Comparison of ENCODE assay signal across 9 cellular contexts in the genomic region with DNA sequence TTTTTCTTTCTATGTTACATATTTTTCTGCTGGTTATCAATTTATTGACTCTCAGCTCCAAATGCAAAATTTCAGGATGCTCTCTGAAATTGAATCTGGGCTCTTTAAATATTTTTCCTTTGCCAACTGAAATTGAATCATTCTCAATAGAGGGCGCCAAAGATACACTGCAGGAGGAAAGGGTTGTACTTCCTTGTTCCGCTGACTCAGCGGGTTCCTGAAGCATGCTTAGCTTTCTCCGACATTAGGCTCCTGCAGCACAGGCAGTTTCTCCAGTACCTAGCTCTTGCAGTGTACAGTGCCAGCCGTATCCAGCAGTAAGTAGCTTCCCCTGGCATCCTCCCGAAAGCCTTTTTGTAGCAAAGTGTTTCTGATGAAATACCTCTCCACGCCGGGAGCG. TPM values are rescaled to one million over a fixed set of nuclear protein-coding genes. Genes with fewer than 3 reads are reported as not detected.
A peak's percentile ranks its signal among the peaks of the same experiment; 100 is the strongest.
DNase-seq lines count a peak whose midpoint lies in the region; ATAC-seq and TF ChIP-seq lines count a peak whose summit lies in the region.
"Had no signal": no experiment of that assay in that cellular context is flagged by ENCODE, and none has a peak within 500 bp of the region (broad histone marks: within the 10 kb centered on the region; RNA-seq: fewer than 3 reads in every experiment).

No MANE protein-coding gene starts in this region.

- no peaks in the 10 kb centered on the region for H3K4me1 Mint-ChIP-seq in type B pancreatic cell (ENCODE audit: unreplicated experiment)

- H3K27ac Mint-ChIP-seq in type B pancreatic cell = no peak overlapping the region

- ATAC-seq in HG02678 (IDR thresholded peaks at IDR 0.05; ENCODE audit: unreplicated experiment) = no peak

- H3K4me3 ChIP-seq in iPS DF 6.9 (ENCODE audit: low read length) = no peak overlapping the region

- H3K9me3 ChIP-seq in iPS DF 6.9 (ENCODE audit: control insufficient read depth, insufficient read depth, low read length) = no peaks in the 10 kb centered on the region

- no peaks in the 10 kb centered on the region for H3K27me3 Mint-ChIP-seq in type B pancreatic cell

- WGBS in iPS DF 6.9 (ENCODE audit: insufficient coverage, insufficient read length) = no CpG with 5 or more reads among the region's 9 CpGs

- DNase-seq in Caki2 (ENCODE audit: low read depth) = peak; percentile 72
- peak; percentile 5 for DNase-seq in GM20000 (ENCODE audit: low spot score)
- peak; percentile 3 to 4 for DNase-seq in NCI-H1930 (lab: John Stamatoyannopoulos, UW)
- peak; percentile 20 for DNase-seq in UCSD-AML1 (lab: John Stamatoyannopoulos, UW; ENCODE audit: unreplicated experiment)
- DNase-seq in iPS DF 6.9 (ENCODE audit: low read depth, low spot score) = peak; percentile 7
- DNase-seq in type B pancreatic cell (ENCODE audit: extremely low spot score, unreplicated experiment) = no peak
- DNase-seq in cerebellar nuclear complex (lab: John Stamatoyannopoulos, UW) = no peak

- no peak for TF ChIP-seq CTCF in GM20000 (IDR thresholded peaks at IDR 0.05; ENCODE audit: extremely low read depth, missing control alignments)
- peak; percentile 73 for TF ChIP-seq CTCF in type B pancreatic cell (conservative IDR thresholded peaks at IDR 0.05)

- no peak overlapping the region for H3K27ac ChIP-seq in iPS DF 6.9 (ENCODE audit: low read length)

- no peaks in the 10 kb centered on the region for H3K36me3 ChIP-seq in iPS DF 6.9 (ENCODE audit: control insufficient read depth, insufficient read depth, low read length)

- in situ Hi-C loops in Caki2 (cut with HindIII; ENCODE audit: low pct_unique_long_range_greater_than_20kb, low sequenced_read_pairs) = no loop called here

- no peaks in the 10 kb centered on the region for H3K36me3 Mint-ChIP-seq in type B pancreatic cell

- no peaks in the 10 kb centered on the region for H3K27me3 ChIP-seq in iPS DF 6.9 (ENCODE audit: control insufficient read depth, insufficient read depth, low read length)

- no peaks in the 10 kb centered on the region for H3K4me1 ChIP-seq in iPS DF 6.9 (ENCODE audit: control insufficient read depth, insufficient read depth, low read length)

- no peak overlapping the region for H3K4me3 Mint-ChIP-seq in type B pancreatic cell

- no peaks in the 10 kb centered on the region for H3K9me3 Mint-ChIP-seq in type B pancreatic cell

RNA-seq across cellular contexts. Expression of a gene that starts 28.8 kb away (rescaled TPM):
- total RNA-seq in Caki2 (2014; rRNA removed; shearing (Covaris generic); ENCODE audit: low replicate concordance) = 3.3 and 3.4 TPM in 2 replicates
- 0.31 and 3.0 TPM in 2 replicates for total RNA-seq in type B pancreatic cell (ENCODE audit: low replicate concordance)
- total RNA-seq: fibroblast of villous mesenchyme had no signal

Comparison
In these comparisons a context has a peak if more than half of its experiments do, and no peak if none do; other contexts are left out.
1. DNase-seq: peak in Caki2 (single experiment), GM20000 (single experiment), NCI-H1930 (2 of 2), UCSD-AML1 (single experiment) and iPS DF 6.9 (single experiment); none in type B pancreatic cell (single experiment) and cerebellar nuclear complex (0 of 2).